Comparison of ENCODE assay signal across 1 cellular context in genomic region chr14:72926292-72927028, GRCh38.
TF ChIP-seq lines count a peak whose summit lies in the region.

Gene DCAF4, plus strand, starts transcription at chr14:72926464. Its CDS starts 11,515 bp downstream, at chr14:72937979.

TF ChIP-seq in GM12878, 131 proteins besides CTCF, POLR2A, EP300 and RAD21 (continued from another document):
- no peak for TF ChIP-seq ZNF592 (IDR thresholded peaks at IDR 0.05)
- no peak for TF ChIP-seq WRNIP1 (IDR thresholded peaks at IDR 0.05; ENCODE audit: borderline replicate concordance, low read depth, low read length)
- no peak for TF ChIP-seq CBX5 (IDR thresholded peaks at IDR 0.05; ENCODE audit: low read depth)
- TF ChIP-seq TAF1 (IDR thresholded peaks at IDR 0.05; ENCODE audit: borderline replicate concordance, low read depth, low read length), result no peak
- no peak for TF ChIP-seq RBBP5 (conservative IDR thresholded peaks at IDR 0.05)
- no peak for TF ChIP-seq SUPT20H (IDR thresholded peaks at IDR 0.05; ENCODE audit: borderline replicate concordance, control insufficient read depth, low read depth, low read length)
- TF ChIP-seq ZBTB40 (IDR thresholded peaks at IDR 0.05; ENCODE audit: borderline replicate concordance), result peak; percentile 47; the same call in 1 of the 2 replicates
- no peak for TF ChIP-seq BCLAF1 (IDR thresholded peaks at IDR 0.05)
- TF ChIP-seq ZNF622 (IDR thresholded peaks at IDR 0.05), result no peak
- 0 out of 2 replicates have a peak, but pooled peaks have one; percentile 38 for TF ChIP-seq NR2F1 (conservative IDR thresholded peaks at IDR 0.05)
- TF ChIP-seq SUZ12 (IDR thresholded peaks at IDR 0.05; ENCODE audit: unreplicated experiment), result no peak
- TF ChIP-seq CHD1 (IDR thresholded peaks at IDR 0.05; ENCODE audit: low read depth, low read length), result no peak
- TF ChIP-seq BCL11A (IDR thresholded peaks at IDR 0.05; ENCODE audit: low read depth, low read length), result no peak
- 0 out of 2 replicates have a peak, but pooled peaks have one; percentile 16 for TF ChIP-seq NBN (IDR thresholded peaks at IDR 0.05)
- no peak for TF ChIP-seq MEF2B (IDR thresholded peaks at IDR 0.05; ENCODE audit: partially characterized antibody, poor library complexity, severe bottlenecking)
- no peak for TF ChIP-seq REST (IDR thresholded peaks at IDR 0.05; ENCODE audit: low read depth, low read length)
- no peak for TF ChIP-seq RCOR1 (conservative IDR thresholded peaks at IDR 0.05; ENCODE audit: low read depth, low read length)
- no peak for TF ChIP-seq PRDM15 (CRISPR knock-in tag; IDR thresholded peaks at IDR 0.05)
- peak; percentile 39; the same call in 1 of the 2 replicates for TF ChIP-seq GABPA (IDR thresholded peaks at IDR 0.05; ENCODE audit: low read depth)
- no peak for TF ChIP-seq ESRRA (IDR thresholded peaks at IDR 0.05; ENCODE audit: low read length)
- no peak for TF ChIP-seq IRF4 (IDR thresholded peaks at IDR 0.05; ENCODE audit: low read depth, low read length)
- no peak for TF ChIP-seq ZBTB33 (IDR thresholded peaks at IDR 0.05)
- no peak for TF ChIP-seq ZNF217 (IDR thresholded peaks at IDR 0.05)
- no peak for TF ChIP-seq ZNF384 (IDR thresholded peaks at IDR 0.05; ENCODE audit: borderline replicate concordance, low read depth, low read length)
- TF ChIP-seq TCF7 (IDR thresholded peaks at IDR 0.05; ENCODE audit: borderline replicate concordance), result no peak
- TF ChIP-seq ZBTB11 (CRISPR knock-in tag; IDR thresholded peaks at IDR 0.05), result no peak
- no peak for TF ChIP-seq JUNB (IDR thresholded peaks at IDR 0.05)
